Comparison of ENCODE assay signal across 8 cellular contexts in the genomic region with DNA sequence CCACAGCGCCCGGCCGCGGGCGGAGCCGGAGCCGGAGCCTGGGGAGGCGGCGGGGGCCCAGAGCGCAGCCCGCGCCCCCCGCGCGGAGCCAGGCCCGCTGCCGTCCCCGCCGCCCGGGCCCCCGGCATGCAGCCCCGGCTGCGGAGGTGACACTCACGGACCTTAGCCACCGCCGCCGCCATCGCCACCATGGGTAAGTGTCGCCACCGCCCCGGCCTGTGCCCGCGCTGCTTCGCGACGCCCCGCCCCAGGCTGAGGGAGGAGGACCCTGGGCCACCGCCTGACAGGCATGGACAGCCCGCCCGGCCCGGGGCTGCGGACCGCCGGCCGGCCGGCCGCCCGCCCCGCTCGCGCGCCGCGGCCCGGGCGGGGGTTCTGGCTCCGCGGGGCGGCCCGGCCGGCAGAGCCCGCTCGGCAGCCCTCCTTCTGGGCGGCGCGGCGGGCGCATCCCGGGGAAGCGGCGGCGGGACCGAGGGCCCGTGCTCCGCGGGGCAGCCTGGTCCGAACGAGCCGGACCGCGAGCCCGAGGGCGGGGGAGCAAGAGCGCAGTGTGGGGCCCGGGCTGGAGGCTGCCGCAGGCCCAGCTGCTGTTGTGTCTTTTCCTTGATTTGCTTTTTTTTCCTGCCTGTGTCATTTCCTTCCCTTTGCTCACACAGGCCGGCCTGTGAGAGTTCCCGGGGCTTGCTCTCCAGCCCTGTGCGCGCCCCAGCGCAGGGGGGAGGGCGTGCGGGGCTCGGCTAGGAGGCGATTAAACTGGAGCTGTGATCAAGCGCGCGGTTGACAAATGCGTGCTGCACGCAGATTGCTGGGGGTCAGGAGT. TPM values are rescaled to one million over a fixed set of nuclear protein-coding genes. Genes with fewer than 3 reads are reported as not detected.
DNase-seq lines count a peak whose midpoint lies in the region; ATAC-seq, FAIRE-seq and TF ChIP-seq lines count a peak whose summit lies in the region.

No MANE protein-coding gene starts in this region.

- peaks cover 22% of the 10 kb centered on the region for H3K79me2 ChIP-seq in OCI-LY7 (ENCODE audit: insufficient read depth, low read depth, low read length)

- H3K9me2 ChIP-seq in OCI-LY7 (ENCODE audit: insufficient read depth, low read length), result no peaks in the 10 kb centered on the region

- H3K9me3 ChIP-seq in BE2C, result no peaks in the 10 kb centered on the region
- no peaks in the 10 kb centered on the region for H3K9me3 ChIP-seq in OCI-LY7 (ENCODE audit: low read length)

- no peaks in the 10 kb centered on the region for H3K27me3 ChIP-seq in BE2C

- peak overlapping the region; percentile 100 for H3K4me3 Mint-ChIP-seq in activated T-helper 1 cell treated with anti-CD3 and anti-CD28 coated beads, Interleukin-12 subunit alpha, Interleukin-12 subunit beta, Interleukin-2, Interleukin-4 antibody, amounts not matched to agents 30 ng/mL and 10 ng/mL and 1 ng/mL, durations not matched to agents 14 hours and 24 hours and 36 hours
- peak overlapping the region; percentile 97 to 100 for H3K4me3 Mint-ChIP-seq in stimulated activated naive CD8-positive, alpha-beta T cell treated with anti-CD3 and anti-CD28 coated beads, Interleukin-15, amount 100 ng/mL, for 72 hours

- no peak for FAIRE-seq in GM19239 (lab: Jason Lieb, UNC)

- BruUV-seq in OCI-LY7 (replicated peaks; lab: Mats Ljungman, UMichigan), result no TSS peak

- H3K27ac ChIP-seq in OCI-LY7 (ENCODE audit: low read depth, low read length, poor library complexity, severe bottlenecking), result peak overlapping the region; percentile 23

- H3K9me3 Mint-ChIP-seq in activated T-helper 1 cell treated with anti-CD3 and anti-CD28 coated beads, Interleukin-12 subunit alpha, Interleukin-12 subunit beta, Interleukin-2, Interleukin-4 antibody, amounts not matched to agents 30 ng/mL and 10 ng/mL and 1 ng/mL, durations not matched to agents 14 hours and 24 hours and 36 hours, result no peaks in the 10 kb centered on the region
- no peaks in the 10 kb centered on the region for H3K9me3 Mint-ChIP-seq in stimulated activated naive CD8-positive, alpha-beta T cell treated with anti-CD3 and anti-CD28 coated beads, Interleukin-15, amount 100 ng/mL, for 72 hours

- peak; percentile 81 for DNase-seq in BE2C
- DNase-seq in GM19239 (ENCODE audit: insufficient read length, low spot score), result peak; percentile 78
- peak; percentile 55 for DNase-seq in OCI-LY7 (ENCODE audit: low spot score)
- DNase-seq in activated T-helper 1 cell treated with anti-CD3 and anti-CD28 coated beads, Interleukin-12 subunit alpha, Interleukin-12 subunit beta, Interleukin-2, Interleukin-4 antibody, amounts not matched to agents 30 ng/mL and 10 ng/mL and 1 ng/mL, durations not matched to agents 14 hours and 24 hours and 36 hours (ENCODE audit: low spot score), result peak; percentile 59
- DNase-seq in fibroblast of gingiva (ENCODE audit: low read depth), result peak; percentile 51
- peak; percentile 69 for DNase-seq in myocyte (ENCODE audit: low read depth)
- peak; percentile 57 to 60 for DNase-seq in stimulated activated naive CD8-positive, alpha-beta T cell treated with anti-CD3 and anti-CD28 coated beads, Interleukin-15, amount 100 ng/mL, for 72 hours

- peak overlapping the region; percentile 98 for H3K4me2 ChIP-seq in OCI-LY7 (ENCODE audit: low read length)

- H3K36me3 ChIP-seq in BE2C (no peaks in the 10 kb centered on the region), OCI-LY7 (ENCODE audit: insufficient read depth, low read length) (no peaks in the 10 kb centered on the region)

- H3K36me3 Mint-ChIP-seq in activated T-helper 1 cell treated with anti-CD3 and anti-CD28 coated beads, Interleukin-12 subunit alpha, Interleukin-12 subunit beta, Interleukin-2, Interleukin-4 antibody, amounts not matched to agents 30 ng/mL and 10 ng/mL and 1 ng/mL, durations not matched to agents 14 hours and 24 hours and 36 hours (ENCODE audit: low read depth), result peaks cover 7% of the 10 kb centered on the region

- no peak for TF ChIP-seq CTCF in BE2C (IDR thresholded peaks at IDR 0.05; ENCODE audit: low read depth, low read length)
- no peak for TF ChIP-seq CTCF in OCI-LY7 (conservative IDR thresholded peaks at IDR 0.05; ENCODE audit: low read length)

- intact Hi-C loops in OCI-LY7 (cut with micrococcal nuclease; ENCODE audit: unreplicated experiment), result loop anchor here (1.0 to 10.0 kb wide), 4 partner anchors 72 to 152 kb away; a partner anchor contains a TSS
- intact Hi-C loops in activated T-helper 1 cell treated with anti-CD3 and anti-CD28 coated beads, Interleukin-12 subunit alpha, Interleukin-12 subunit beta, Interleukin-2, Interleukin-4 antibody, amounts not matched to agents 30 ng/mL and 10 ng/mL and 1 ng/mL, durations not matched to agents 14 hours and 24 hours and 36 hours (cut with micrococcal nuclease), result loop anchor here (1.0 to 5.0 kb wide), 9 partner anchors 10 to 640 kb away; a partner anchor contains a TSS

- no peaks in the 10 kb centered on the region; the same call in 1 of the 2 replicates for H3K4me1 ChIP-seq in BE2C
- H3K4me1 ChIP-seq in OCI-LY7 (ENCODE audit: insufficient read depth, low read length, poor library complexity, severe bottlenecking), result peaks cover 26% of the 10 kb centered on the region

- CTCF ChIA-PET in OCI-LY7 (lab: Charles Lee; ENCODE audit: unreplicated experiment), result interaction anchor here (1.2 kb wide), 1 partner anchor 11 kb away, joined by 5 read pairs; no protein-coding TSS in a partner anchor

- H3K4me3 ChIP-seq in BE2C (ENCODE audit: low read depth, low read length), result peak overlapping the region; percentile 86
- H3K4me3 ChIP-seq in OCI-LY7 (ENCODE audit: low read depth, low read length, poor library complexity, severe bottlenecking), result peak overlapping the region; percentile 75

- peaks cover 4% of the 10 kb centered on the region for H3K27me3 Mint-ChIP-seq in activated T-helper 1 cell treated with anti-CD3 and anti-CD28 coated beads, Interleukin-12 subunit alpha, Interleukin-12 subunit beta, Interleukin-2, Interleukin-4 antibody, amounts not matched to agents 30 ng/mL and 10 ng/mL and 1 ng/mL, durations not matched to agents 14 hours and 24 hours and 36 hours (ENCODE audit: insufficient read depth)
- no peaks in the 10 kb centered on the region for H3K27me3 Mint-ChIP-seq in stimulated activated naive CD8-positive, alpha-beta T cell treated with anti-CD3 and anti-CD28 coated beads, Interleukin-15, amount 100 ng/mL, for 72 hours

- H3K27ac Mint-ChIP-seq in activated T-helper 1 cell treated with anti-CD3 and anti-CD28 coated beads, Interleukin-12 subunit alpha, Interleukin-12 subunit beta, Interleukin-2, Interleukin-4 antibody, amounts not matched to agents 30 ng/mL and 10 ng/mL and 1 ng/mL, durations not matched to agents 14 hours and 24 hours and 36 hours, result peak overlapping the region; percentile 95
- H3K27ac Mint-ChIP-seq in stimulated activated naive CD8-positive, alpha-beta T cell treated with anti-CD3 and anti-CD28 coated beads, Interleukin-15, amount 100 ng/mL, for 72 hours, result peak overlapping the region; percentile 96 to 97

- ATAC-seq in HG03439 (IDR thresholded peaks at IDR 0.05; ENCODE audit: unreplicated experiment), result peak; percentile 35
- peak; percentile 43 for ATAC-seq in stimulated activated naive CD8-positive, alpha-beta T cell treated with anti-CD3 and anti-CD28 coated beads, Interleukin-15, amount 100 ng/mL, for 72 hours

- POLR2A ChIA-PET in OCI-LY7 (lab: Charles Lee), result interaction anchor here (0.7 to 1.5 kb wide), 6 partner anchors 11 to 1513 kb away, joined by 3 to 11 read pairs (median 4); no protein-coding TSS in a partner anchor

- peak overlapping the region; percentile 56; the same call in 1 of the 2 replicates for H2AFZ ChIP-seq in OCI-LY7 (ENCODE audit: low read length)

- H3K4me1 Mint-ChIP-seq in activated T-helper 1 cell treated with anti-CD3 and anti-CD28 coated beads, Interleukin-12 subunit alpha, Interleukin-12 subunit beta, Interleukin-2, Interleukin-4 antibody, amounts not matched to agents 30 ng/mL and 10 ng/mL and 1 ng/mL, durations not matched to agents 14 hours and 24 hours and 36 hours (ENCODE audit: low read depth), result peaks cover 47% of the 10 kb centered on the region
- peaks cover 49% of the 10 kb centered on the region for H3K4me1 Mint-ChIP-seq in stimulated activated naive CD8-positive, alpha-beta T cell treated with anti-CD3 and anti-CD28 coated beads, Interleukin-15, amount 100 ng/mL, for 72 hours

- no peaks in the 10 kb centered on the region for H4K20me1 ChIP-seq in OCI-LY7 (ENCODE audit: insufficient read depth, low read length)

RNA-seq across cellular contexts. Expression of a gene that starts 0.6 kb away (rescaled TPM):
- 44.2 TPM for polyA plus RNA-seq in BE2C (2012; ENCODE audit: insufficient read depth, insufficient read length, low read depth)
- total RNA-seq in OCI-LY7 (2014; rRNA removed; shearing (Covaris generic)), result 16.5 and 26.0 TPM in 2 replicates
- total RNA-seq in OCI-LY7 (2022), result 28.6 and 29.0 TPM in 2 replicates
- 27.9 and 29.6 TPM in 2 replicates for total RNA-seq in activated T-helper 1 cell treated with anti-CD3 and anti-CD28 coated beads, Interleukin-12 subunit alpha, Interleukin-12 subunit beta, Interleukin-2, Interleukin-4 antibody, amounts not matched to agents 30 ng/mL and 10 ng/mL and 1 ng/mL, durations not matched to agents 14 hours and 24 hours and 36 hours
- 14.5 and 16.4 TPM in 2 replicates for total RNA-seq in myocyte
- 22.0 TPM for polyA plus RNA-seq in myocyte (2012)

RNA-seq across cellular contexts. Expression of a gene that starts 22.1 kb away (rescaled TPM):
- polyA plus RNA-seq in BE2C (2012; ENCODE audit: insufficient read depth, insufficient read length, low read depth), result 20.0 TPM
- 13.4 and 16.2 TPM in 2 replicates for total RNA-seq in OCI-LY7 (2014; rRNA removed; shearing (Covaris generic))
- 26.0 and 28.8 TPM in 2 replicates for total RNA-seq in OCI-LY7 (2022)
- 30.8 and 32.0 TPM in 2 replicates for total RNA-seq in activated T-helper 1 cell treated with anti-CD3 and anti-CD28 coated beads, Interleukin-12 subunit alpha, Interleukin-12 subunit beta, Interleukin-2, Interleukin-4 antibody, amounts not matched to agents 30 ng/mL and 10 ng/mL and 1 ng/mL, durations not matched to agents 14 hours and 24 hours and 36 hours
- total RNA-seq in myocyte, result 17.2 and 21.7 TPM in 2 replicates
- 25.1 TPM for polyA plus RNA-seq in myocyte (2012)

Comparison
In these comparisons a context has a peak if more than half of its experiments do, and no peak if none do; other contexts are left out.
1. Peak in every context shown above with its lines: DNase-seq, ATAC-seq, H3K4me3 ChIP-seq and H3K27ac ChIP-seq.